15 cellular contexts compared by ENCODE assay signal in genomic region chr4:187235456-187236170, GRCh38.
DNase-seq lines count a peak whose midpoint lies in the region; ATAC-seq and TF ChIP-seq lines count a peak whose summit lies in the region.
"Had no signal": no experiment of that assay in that cellular context is flagged by ENCODE, and none has a peak within 500 bp of the region (broad histone marks: within the 10 kb centered on the region; RNA-seq: fewer than 3 reads in every experiment).

No MANE protein-coding gene starts in this region.

- DNase-seq in Caki2 (ENCODE audit: low read depth) (peak; percentile 77), SHP77 treated with DMSO at 0.1 percent for 48 hours (lab: John Stamatoyannopoulos, UW) (peak; percentile 60), glutamatergic neuron (peak; percentile 21), pons (ENCODE audit: low spot score) (peak; percentile 44), activated gamma-delta T cell (lab: John Stamatoyannopoulos, UW) (no peak), islet precursor cell (no peak)
- no peak for DNase-seq in activated CD4-positive, alpha-beta T cell treated with anti-CD3 and anti-CD28 coated beads, Interleukin-2, amount 10 ng/mL, durations not matched to agents 24 days and 14 days
- DNase-seq: activated CD4-positive, alpha-beta T cell treated with anti-CD3 and anti-CD28 coated beads for 4 hours; AML-193; DMS53; Karpas-422; NCI-H1694 treated with DMSO at 0.1 percent for 48 hours; NCI-H526 treated with DMSO at 0.1 percent for 48 hours; stimulated activated CD4-positive, alpha-beta T cell treated with anti-CD3 and anti-CD28 coated beads, Interleukin-12 subunit alpha, Interleukin-12 subunit beta, amount 100 ng/mL, for 4 hours had no signal

- H3K36me3 Mint-ChIP-seq in glutamatergic neuron (ENCODE audit: unreplicated experiment) = no peaks in the 10 kb centered on the region
- no peaks in the 10 kb centered on the region for H3K36me3 Mint-ChIP-seq in activated CD4-positive, alpha-beta T cell treated with anti-CD3 and anti-CD28 coated beads, Interleukin-2, amount 10 ng/mL, durations not matched to agents 24 days and 14 days (ENCODE audit: low read depth)

- no peak for ATAC-seq in HG03045 (IDR thresholded peaks at IDR 0.05; ENCODE audit: unreplicated experiment)

- peaks cover 4% of the 10 kb centered on the region for H3K9me3 Mint-ChIP-seq in glutamatergic neuron (ENCODE audit: unreplicated experiment)
- H3K9me3 Mint-ChIP-seq in activated CD4-positive, alpha-beta T cell treated with anti-CD3 and anti-CD28 coated beads, Interleukin-2, amount 10 ng/mL, durations not matched to agents 24 days and 14 days = no peaks in the 10 kb centered on the region

- peaks cover 10% of the 10 kb centered on the region for H3K4me1 Mint-ChIP-seq in glutamatergic neuron (ENCODE audit: low read depth, unreplicated experiment)
- no peaks in the 10 kb centered on the region for H3K4me1 Mint-ChIP-seq in activated CD4-positive, alpha-beta T cell treated with anti-CD3 and anti-CD28 coated beads, Interleukin-2, amount 10 ng/mL, durations not matched to agents 24 days and 14 days

- in situ Hi-C loops in Caki2 (cut with HindIII; ENCODE audit: low pct_unique_long_range_greater_than_20kb, low sequenced_read_pairs) = no loop called here

- TF ChIP-seq CTCF in glutamatergic neuron (IDR thresholded peaks at IDR 0.05; ENCODE audit: partially characterized antibody, unreplicated experiment) = no peak

- H3K27ac Mint-ChIP-seq in glutamatergic neuron (ENCODE audit: unreplicated experiment) = no peak overlapping the region
- H3K27ac Mint-ChIP-seq in activated CD4-positive, alpha-beta T cell treated with anti-CD3 and anti-CD28 coated beads, Interleukin-2, amount 10 ng/mL, durations not matched to agents 24 days and 14 days = no peak overlapping the region

- no peaks in the 10 kb centered on the region for H3K27me3 Mint-ChIP-seq in glutamatergic neuron (ENCODE audit: unreplicated experiment)
- no peaks in the 10 kb centered on the region for H3K27me3 Mint-ChIP-seq in activated CD4-positive, alpha-beta T cell treated with anti-CD3 and anti-CD28 coated beads, Interleukin-2, amount 10 ng/mL, durations not matched to agents 24 days and 14 days

- H3K4me3 Mint-ChIP-seq in glutamatergic neuron (ENCODE audit: unreplicated experiment) = no peak overlapping the region
- H3K4me3 Mint-ChIP-seq in activated CD4-positive, alpha-beta T cell treated with anti-CD3 and anti-CD28 coated beads, Interleukin-2, amount 10 ng/mL, durations not matched to agents 24 days and 14 days = no peak overlapping the region

- intact Hi-C loops in activated CD4-positive, alpha-beta T cell treated with anti-CD3 and anti-CD28 coated beads, Interleukin-2, amount 10 ng/mL, durations not matched to agents 24 days and 14 days (cut with micrococcal nuclease) = no loop called here

Comparison
In these comparisons a context has a peak if more than half of its experiments do, and no peak if none do; other contexts are left out.
1. DNase-seq: peak in Caki2 (single experiment), SHP77 treated with DMSO at 0.1 percent for 48 hours (single experiment), glutamatergic neuron (single experiment) and pons (single experiment); none in activated CD4-positive, alpha-beta T cell treated with anti-CD3 and anti-CD28 coated beads, Interleukin-2, amount 10 ng/mL, durations not matched to agents 24 days and 14 days (single experiment), activated gamma-delta T cell (single experiment) and islet precursor cell (single experiment).